17 cellular contexts compared by ENCODE assay signal in the genomic region with DNA sequence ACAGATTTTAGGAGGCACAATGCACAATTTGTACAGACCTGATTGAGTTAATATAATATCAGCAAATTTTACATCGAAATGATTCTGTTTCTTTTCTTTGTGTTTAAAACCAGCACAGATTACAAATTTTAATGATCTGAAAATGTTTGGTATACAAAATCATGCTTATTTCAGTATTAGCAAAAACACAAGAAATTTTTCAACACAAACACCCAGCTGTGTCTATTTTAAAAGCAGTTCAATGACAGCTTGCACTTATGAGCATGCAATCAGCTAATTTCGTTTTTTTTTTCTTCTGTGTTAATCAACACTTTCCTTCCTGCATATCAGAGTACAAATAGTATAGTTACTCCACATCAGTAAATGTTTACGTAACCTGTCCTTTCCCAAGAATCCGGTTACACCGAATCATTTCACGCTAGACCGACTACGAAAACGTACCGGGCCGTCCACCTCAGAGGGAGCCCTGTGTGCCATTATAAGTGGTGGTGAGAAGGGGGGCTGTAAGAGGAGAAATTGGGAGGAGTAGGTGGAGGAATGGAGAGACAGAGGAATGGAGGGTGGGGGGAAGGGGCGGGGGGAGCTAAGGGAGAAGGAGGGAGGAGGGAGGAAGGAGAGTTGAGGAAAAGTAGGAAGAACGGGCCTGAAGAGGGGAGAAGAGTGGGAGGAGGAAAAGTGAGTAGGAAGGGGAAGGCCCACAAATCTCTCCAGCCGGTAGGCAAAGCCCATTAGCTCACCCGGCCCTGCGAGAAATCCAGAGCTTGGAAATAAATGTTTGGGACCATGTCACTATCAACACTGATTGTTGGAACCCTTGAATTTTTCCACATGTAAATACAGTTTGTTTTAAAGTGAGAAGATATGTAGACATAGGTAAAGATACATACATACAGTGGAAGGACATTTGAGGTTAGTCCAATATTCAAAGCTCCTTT. TPM values are rescaled to one million over a fixed set of nuclear protein-coding genes. Genes with fewer than 3 reads are reported as not detected.
DNase-seq lines count a peak whose midpoint lies in the region; ATAC-seq and TF ChIP-seq lines count a peak whose summit lies in the region.
"Had no signal": no experiment of that assay in that cellular context is flagged by ENCODE, and none has a peak within 500 bp of the region (broad histone marks: within the 10 kb centered on the region; RNA-seq: fewer than 3 reads in every experiment).

No MANE protein-coding gene starts in this region.

- H3K27me3 ChIP-seq in PC-3 (ENCODE audit: low read length) (peaks cover 74% of the 10 kb centered on the region), mesendoderm (ENCODE audit: insufficient read depth, low read length, poor library complexity) (peaks cover 42% of the 10 kb centered on the region)

- POLR2A ChIA-PET in PC-3 (lab: Charles Lee; ENCODE audit: unreplicated experiment), result interaction anchor here (0.6 kb wide), 1 partner anchor 39 kb away, joined by 6 read pairs; no protein-coding TSS in a partner anchor

- DNase-seq in GM12865 (ENCODE audit: low read depth), result no peak
- DNase-seq in NCI-H1417 treated with DMSO at 0.1 percent for 48 hours (lab: John Stamatoyannopoulos, UW), result peak; percentile 57
- peak; percentile 42 for DNase-seq in PC-3
- DNase-seq in mesendoderm, result peak; percentile 64
- DNase-seq in GM13977 (ENCODE audit: low spot score), result no peak
- DNase-seq in RPMI8226, result no peak
- no peak for DNase-seq in stimulated activated CD4-positive, alpha-beta T cell treated with anti-CD3 and anti-CD28 coated beads, Interleukin-2, amount 100 ng/mL, for 48 hours
- DNase-seq in T-helper 9 cell, result no peak
- DNase-seq: hippocampal formation; IMR-90; stimulated activated CD4-positive, alpha-beta T cell treated with anti-CD3 and anti-CD28 coated beads, Interleukin-1b, Interleukin-23, amount 100 ng/mL, for 48 hours; stimulated activated naive CD4-positive, alpha-beta T cell treated with Interleukin-2 at 50 U/mL for 16 hours had no signal

- no peak overlapping the region for H2AFZ ChIP-seq in PC-3 (ENCODE audit: low read length)

- H2AK5ac ChIP-seq in mesendoderm (ENCODE audit: low read length), result no peak overlapping the region

- H3K4me1 ChIP-seq in PC-3 (ENCODE audit: insufficient read depth, low read length) (no peaks in the 10 kb centered on the region), mesendoderm (ENCODE audit: control insufficient read depth, low read depth, low read length) (peaks cover 3% of the 10 kb centered on the region)

- no peak overlapping the region for H2BK120ac ChIP-seq in mesendoderm (ENCODE audit: low read depth, low read length)

- H3K4me2 ChIP-seq in PC-3 (ENCODE audit: low read length), result no peak overlapping the region
- H3K4me2 ChIP-seq in mesendoderm (ENCODE audit: low read length), result no peak overlapping the region

- no peak overlapping the region for H3K18ac ChIP-seq in mesendoderm (ENCODE audit: low read length)

- in situ Hi-C loops in GM13977 (cut with MboI; ENCODE audit: low pct_unique_long_range_greater_than_20kb, low sequenced_read_pairs, unreplicated experiment), result loop anchor here (25.0 kb wide), 2 partner anchors 448 to 773 kb away; no protein-coding TSS in a partner anchor

- H4K8ac ChIP-seq in mesendoderm (ENCODE audit: low read depth, low read length), result no peak overlapping the region

- no peak overlapping the region for H2BK15ac ChIP-seq in mesendoderm (replicated peaks; ENCODE audit: low read depth)

- no peak overlapping the region for H3K56ac ChIP-seq in mesendoderm (ENCODE audit: low read length)

- TF ChIP-seq CTCF in GM12865 (IDR thresholded peaks at IDR 0.05; ENCODE audit: insufficient read depth, low read depth, low read length, missing control alignments), result no peak
- TF ChIP-seq CTCF in PC-3 (conservative IDR thresholded peaks at IDR 0.05; ENCODE audit: low read depth, low read length), result no peak
- no peak for TF ChIP-seq CTCF in GM13977 (IDR thresholded peaks at IDR 0.05; ENCODE audit: extremely low read depth, insufficient read depth, missing control alignments)

- intact Hi-C loops in PC-3 (cut with micrococcal nuclease), result no loop called here

- no peaks in the 10 kb centered on the region for H3K9me2 ChIP-seq in PC-3 (replicated peaks; ENCODE audit: low read length)

- H3K9ac ChIP-seq in PC-3 (ENCODE audit: low read length) (no peak overlapping the region), mesendoderm (ENCODE audit: low read length) (no peak overlapping the region)

- H4K5ac ChIP-seq in mesendoderm (ENCODE audit: low read length), result no peak overlapping the region

- H3K27ac ChIP-seq in PC-3 (ENCODE audit: low read length) (no peak overlapping the region), mesendoderm (ENCODE audit: low read depth, low read length) (no peak overlapping the region)

- H2BK5ac ChIP-seq in mesendoderm (ENCODE audit: low read length), result no peak overlapping the region

- H3K4me3 ChIP-seq in GM12865 (ENCODE audit: low read depth, low read length) (peak overlapping the region; percentile 65), PC-3 (ENCODE audit: low read length) (no peak overlapping the region), mesendoderm (ENCODE audit: low read length) (no peak overlapping the region)

- no TSS peak for BruUV-seq in PC-3 (replicated peaks; lab: Mats Ljungman, UMichigan)

- no peaks in the 10 kb centered on the region for H3K36me3 ChIP-seq in PC-3 (ENCODE audit: low read depth, low read length)
- no peaks in the 10 kb centered on the region for H3K36me3 ChIP-seq in mesendoderm (ENCODE audit: control insufficient read depth, insufficient read depth, low read length)

- no peaks in the 10 kb centered on the region for H3F3A ChIP-seq in PC-3 (ENCODE audit: low read length, unreplicated experiment)

- CTCF ChIA-PET in PC-3 (lab: Charles Lee), result interaction anchor here (0.6 kb wide), 1 partner anchor 8 kb away, joined by 4 read pairs; no protein-coding TSS in a partner anchor

- WGBS in mesendoderm (ENCODE audit: extremely low coverage, insufficient coverage, low lambda C conversion rate), result no CpG with 5 or more reads among the region's 16 CpGs

- H3K79me2 ChIP-seq in PC-3 (ENCODE audit: low read length) (no peaks in the 10 kb centered on the region), mesendoderm (ENCODE audit: control insufficient read depth, insufficient read depth, low read length) (no peaks in the 10 kb centered on the region)

- no peaks in the 10 kb centered on the region for H3K9me3 ChIP-seq in PC-3 (ENCODE audit: low read length)

- H3K79me1 ChIP-seq in mesendoderm (ENCODE audit: low read length), result no peaks in the 10 kb centered on the region

- no peak; the same call in none of the 2 replicates for ATAC-seq in PC-3
- ATAC-seq: activated CD4-positive, CD25-positive, alpha-beta regulatory T cell treated with anti-CD3 and anti-CD28 coated beads, Interleukin-2, amount 50 U/mL, for 24 hours had no signal

- H3K4ac ChIP-seq in mesendoderm (ENCODE audit: low read depth, low read length), result no peak overlapping the region

- no peak overlapping the region for H3K23ac ChIP-seq in mesendoderm (ENCODE audit: low read length)

- no peaks in the 10 kb centered on the region for H4K20me1 ChIP-seq in PC-3 (ENCODE audit: low read length)

RNA-seq across cellular contexts. Expression of gene FOXG1, which starts 2.4 kb away (rescaled TPM):
- total RNA-seq in PC-3 (2014; rRNA removed), result not detected in 2 replicates
- 0.10 TPM for polyA plus RNA-seq in mesendoderm (2013, experiment 1 of 2)
- polyA plus RNA-seq in mesendoderm (2013, experiment 2 of 2), result 0.10 TPM
- total RNA-seq: activated T-helper 1 cell treated with anti-CD3 and anti-CD28 coated beads, Interleukin-12 subunit alpha, Interleukin-12 subunit beta, Interleukin-2, Interleukin-4 antibody, amounts not matched to agents 30 ng/mL and 10 ng/mL and 1 ng/mL, durations not matched to agents 14 hours and 24 hours and 36 hours; bronchial epithelial cell; IMR-90; posterior vena cava had no signal
- polyA plus RNA-seq: CD14-positive monocyte, IMR-90 had no signal

Comparison
In these comparisons a context has a peak if more than half of its experiments do, and no peak if none do; other contexts are left out.
1. DNase-seq: peak in NCI-H1417 treated with DMSO at 0.1 percent for 48 hours (single experiment), PC-3 (single experiment) and mesendoderm (single experiment); none in GM12865 (single experiment), GM13977 (single experiment), RPMI8226 (single experiment), stimulated activated CD4-positive, alpha-beta T cell treated with anti-CD3 and anti-CD28 coated beads, Interleukin-2, amount 100 ng/mL, for 48 hours (0 of 2) and T-helper 9 cell (single experiment).